Comparison of ENCODE assay signal across 37 cellular contexts in the genomic region with DNA sequence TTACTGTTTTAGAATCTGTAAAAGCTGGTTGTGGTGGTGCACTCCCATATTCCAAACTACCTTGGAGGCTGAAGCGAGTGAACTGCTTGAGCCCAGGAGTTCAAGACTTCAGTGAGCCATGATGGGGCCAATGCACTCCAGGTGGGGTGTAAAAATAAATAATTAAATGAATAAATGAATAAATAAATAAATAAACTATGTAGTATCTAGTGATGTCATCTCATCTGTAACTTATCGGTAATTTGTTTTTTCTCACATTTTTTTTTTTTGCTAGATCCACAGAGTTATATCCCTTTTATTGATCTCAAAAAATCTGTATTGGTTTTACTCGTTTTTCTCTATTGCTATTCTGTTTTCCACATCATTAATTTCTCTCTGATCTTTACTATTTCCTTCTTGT. TPM values are rescaled to one million over a fixed set of nuclear protein-coding genes. Genes with fewer than 3 reads are reported as not detected.
"Had no signal": no experiment of that assay in that cellular context is flagged by ENCODE, and none has a peak within 500 bp of the region (broad histone marks: within the 10 kb centered on the region; RNA-seq: fewer than 3 reads in every experiment).

No MANE protein-coding gene starts in this region.

- H3K4me3 ChIP-seq: MG63 had no signal

- H3K36me3 ChIP-seq: MG63 had no signal

- DNase-seq: Karpas-422, Kasumi-1, MG63, MM.1S, MV-4-11, NCI-H1048, NCI-H1092, NCI-H1092 treated with DMSO at 0.1 percent for 48 hours, NCI-H1105, NCI-H1105 treated with DMSO at 0.1 percent for 48 hours, NCI-H1417, NCI-H1417 treated with DMSO at 0.1 percent for 48 hours, NCI-H1436, NCI-H146, NCI-H1694, NCI-H1694 treated with DMSO at 0.1 percent for 48 hours, NCI-H187, NCI-H187 treated with DMSO at 0.1 percent for 48 hours, NCI-H1930, NCI-H2029, NCI-H2029 treated with DMSO at 0.1 percent for 48 hours, NCI-H2081, NCI-H2081 treated with DMSO at 0.1 percent for 48 hours, NCI-H2107, NCI-H2171, NCI-H2171 treated with DMSO at 0.1 percent for 48 hours, NCI-H2227 treated with DMSO at 0.1 percent for 48 hours, NCI-H226, NCI-H345, NCI-H446, NCI-H446 treated with DMSO at 0.1 percent for 48 hours, NCI-H510A, NCI-H510A treated with DMSO at 0.1 percent for 48 hours, NCI-H524 treated with DMSO at 0.1 percent for 48 hours, NCI-H526 had no signal

- H3K27me3 ChIP-seq: MG63 had no signal

RNA-seq across cellular contexts. Expression of a gene that starts 5.0 kb away (rescaled TPM):
- total RNA-seq: LHCN-M2, MCF 10A had no signal
